ENCODE assay signal across 15 cellular contexts in the genomic region with DNA sequence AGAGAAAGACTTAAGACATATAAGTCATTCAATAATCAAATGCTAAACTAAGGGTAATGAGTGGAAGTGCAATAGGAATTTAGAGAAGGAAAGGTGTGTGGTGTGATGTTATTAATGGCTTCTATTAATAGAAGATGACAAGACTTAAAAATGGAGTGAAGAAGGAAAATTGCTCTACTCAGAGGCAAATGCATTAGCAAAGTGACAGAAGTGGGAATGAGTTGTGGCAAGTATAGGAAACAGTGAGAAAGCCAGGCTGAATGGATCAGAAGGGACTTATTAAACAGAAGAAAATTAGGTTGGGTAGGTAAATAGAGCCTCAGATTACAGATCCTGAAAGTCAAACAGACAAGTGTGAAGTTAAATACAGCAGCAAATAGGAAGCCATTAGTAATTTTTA. TPM values are rescaled to one million over a fixed set of nuclear protein-coding genes. Genes with fewer than 3 reads are reported as not detected.
A peak's percentile ranks its signal among the peaks of the same experiment; 100 is the strongest.
DNase-seq lines count a peak whose midpoint lies in the region; ATAC-seq and TF ChIP-seq lines count a peak whose summit lies in the region.
"Had no signal": no experiment of that assay in that cellular context is flagged by ENCODE, and none has a peak within 500 bp of the region (broad histone marks: within the 10 kb centered on the region; RNA-seq: fewer than 3 reads in every experiment).

No MANE protein-coding gene starts in this region.

- H3F3A ChIP-seq in Loucy (ENCODE audit: low read depth) = no peaks in the 10 kb centered on the region
- no peaks in the 10 kb centered on the region for H3F3A ChIP-seq in neural cell (ENCODE audit: insufficient read depth, low read length, poor library complexity, severe bottlenecking)

- intact Hi-C loops in CD4-positive, alpha-beta T cell (cut with DNase I, micrococcal nuclease) = loop anchor here in 1 of 2 experiments (5.0 kb wide), 1 partner anchor 413 kb away; a partner anchor contains a TSS

- no peak for ATAC-seq in CD4-positive, alpha-beta T cell (ENCODE audit: poor library complexity)
- ATAC-seq: CD8-positive, alpha-beta T cell had no signal

- no peak overlapping the region for H3K27ac ChIP-seq in CD4-positive, alpha-beta T cell (ENCODE audit: low read depth, low read length)
- peak overlapping the region; percentile 48 for H3K27ac ChIP-seq in neural cell (ENCODE audit: low read length)
- H3K27ac ChIP-seq: BLaER1 had no signal

- TF ChIP-seq CTCF in CD4-positive, alpha-beta T cell (IDR thresholded peaks at IDR 0.05) = no peak
- TF ChIP-seq CTCF in Loucy (conservative IDR thresholded peaks at IDR 0.05; ENCODE audit: low read length) (no peak), neural cell (IDR thresholded peaks at IDR 0.05; ENCODE audit: poor library complexity, severe bottlenecking) (no peak), GM13977 (IDR thresholded peaks at IDR 0.05; ENCODE audit: extremely low read depth, insufficient read depth, missing control alignments) (no peak)

- H3K4me3 Mint-ChIP-seq in CD4-positive, alpha-beta T cell = peak overlapping the region; percentile 1
- H3K4me3 Mint-ChIP-seq: CD14-positive monocyte; CD8-positive, alpha-beta T cell; H9 had no signal

- H3K36me3 ChIP-seq in Loucy (ENCODE audit: insufficient read depth, low read length) = peaks cover 14% of the 10 kb centered on the region; the same call in 1 of the 2 replicates
- H3K36me3 ChIP-seq in endocrine pancreas (ENCODE audit: control insufficient read depth, insufficient read depth, low read length) = no peaks in the 10 kb centered on the region
- no peaks in the 10 kb centered on the region for H3K36me3 ChIP-seq in neural cell (ENCODE audit: insufficient read depth, low read length)

- in situ Hi-C loops in GM13977 (cut with MboI; ENCODE audit: low pct_unique_long_range_greater_than_20kb, low sequenced_read_pairs, unreplicated experiment) = no loop called here

- no peaks in the 10 kb centered on the region for H3K9me3 Mint-ChIP-seq in CD4-positive, alpha-beta T cell
- H3K9me3 Mint-ChIP-seq: CD14-positive monocyte; CD8-positive, alpha-beta T cell; H9 had no signal

- CTCF ChIA-PET in CD4-positive, alpha-beta T cell (lab: Charles Lee) = no interaction called here

- H3K4me1 ChIP-seq in Loucy (ENCODE audit: insufficient read depth, low read length, poor library complexity, severe bottlenecking) (peaks cover 52% of the 10 kb centered on the region), endocrine pancreas (ENCODE audit: control insufficient read depth, insufficient read depth, low read length) (peaks cover 26% of the 10 kb centered on the region)

- H3K79me2 ChIP-seq in Loucy (ENCODE audit: insufficient read depth, low read length) = peaks cover 39% of the 10 kb centered on the region
- H3K79me2 ChIP-seq in neural cell (replicated peaks; ENCODE audit: insufficient read depth, low read length) = peaks cover 33% of the 10 kb centered on the region

- no peak overlapping the region for H3K9ac ChIP-seq in Loucy (ENCODE audit: low read depth, low read length, poor library complexity, severe bottlenecking)
- H3K9ac ChIP-seq in endocrine pancreas (ENCODE audit: control insufficient read depth, insufficient read depth, low read length) = no peak overlapping the region
- H3K9ac ChIP-seq in neural cell (ENCODE audit: low read length) = no peak overlapping the region
- H3K9ac ChIP-seq: BLaER1 had no signal

- H3K27ac Mint-ChIP-seq in CD4-positive, alpha-beta T cell = no peak overlapping the region
- H3K27ac Mint-ChIP-seq: CD8-positive, alpha-beta T cell; H9 had no signal

- no peaks in the 10 kb centered on the region for H3K27me3 Mint-ChIP-seq in CD4-positive, alpha-beta T cell

- H3K4me1 Mint-ChIP-seq in CD4-positive, alpha-beta T cell (ENCODE audit: low read depth) = peaks cover 40% of the 10 kb centered on the region

- H3K36me3 Mint-ChIP-seq in CD4-positive, alpha-beta T cell (ENCODE audit: low read depth) = peaks cover 40% of the 10 kb centered on the region

- peak overlapping the region; percentile 50 for H3K4me2 ChIP-seq in Loucy (ENCODE audit: low read depth, low read length, poor library complexity, severe bottlenecking)
- peak overlapping the region; percentile 10 for H3K4me2 ChIP-seq in neural cell (ENCODE audit: low read length)
- H3K4me2 ChIP-seq: BLaER1 had no signal

- TF ChIP-seq RAD21 in neural cell (conservative IDR thresholded peaks at IDR 0.05) = no peak

- H2AFZ ChIP-seq in Loucy (ENCODE audit: low read length) = no peak overlapping the region
- H2AFZ ChIP-seq in neural cell (ENCODE audit: low read depth, low read length) = no peak overlapping the region

- no peaks in the 10 kb centered on the region for H3K27me3 ChIP-seq in CD4-positive, alpha-beta T cell (ENCODE audit: control insufficient read depth, insufficient read depth, low read length)
- H3K27me3 ChIP-seq in Loucy (ENCODE audit: insufficient read depth, low read length, poor library complexity, severe bottlenecking) = no peaks in the 10 kb centered on the region
- H3K27me3 ChIP-seq in endocrine pancreas (ENCODE audit: control insufficient read depth, insufficient read depth, low read length) = no peaks in the 10 kb centered on the region
- H3K27me3 ChIP-seq in neural cell (ENCODE audit: insufficient read depth, low read depth, low read length) = no peaks in the 10 kb centered on the region
- H3K27me3 ChIP-seq: BLaER1 had no signal

- POLR2A ChIA-PET in CD4-positive, alpha-beta T cell (lab: Charles Lee) = no interaction called here

- H3K9me2 ChIP-seq in Loucy (replicated peaks; ENCODE audit: low read depth, low read length) (no peaks in the 10 kb centered on the region), neural cell (ENCODE audit: insufficient read depth, low read length) (no peaks in the 10 kb centered on the region)

- H3K4me3 ChIP-seq in Loucy (ENCODE audit: low read length, poor library complexity, severe bottlenecking) = peak overlapping the region; percentile 36
- peak overlapping the region; percentile 40 for H3K4me3 ChIP-seq in endocrine pancreas (ENCODE audit: control insufficient read depth, insufficient read depth, low read length)
- H3K4me3 ChIP-seq in neural cell (ENCODE audit: low read length) = peak overlapping the region; percentile 1
- H3K4me3 ChIP-seq: BLaER1 had no signal

- peak; percentile 49 for TF ChIP-seq EP300 in neural cell (conservative IDR thresholded peaks at IDR 0.05; ENCODE audit: poor library complexity, severe bottlenecking)

- no peaks in the 10 kb centered on the region for H3K9me3 ChIP-seq in CD4-positive, alpha-beta T cell (ENCODE audit: control insufficient read depth, low read length)
- H3K9me3 ChIP-seq in Loucy (ENCODE audit: insufficient read depth, low read depth, low read length) (no peaks in the 10 kb centered on the region), endocrine pancreas (ENCODE audit: control insufficient read depth, low read length) (no peaks in the 10 kb centered on the region), neural cell (ENCODE audit: low read length) (no peaks in the 10 kb centered on the region)
- H3K9me3 ChIP-seq: BLaER1 had no signal

- H4K20me1 ChIP-seq in Loucy (ENCODE audit: insufficient read depth, low read length, poor library complexity, severe bottlenecking) = peaks cover 4% of the 10 kb centered on the region
- no peaks in the 10 kb centered on the region for H4K20me1 ChIP-seq in neural cell (ENCODE audit: insufficient read depth)

- no peak for DNase-seq in CD4-positive, alpha-beta T cell
- DNase-seq in GM13977 (ENCODE audit: low spot score) (no peak), GM19240 (ENCODE audit: insufficient read length, low spot score) (no peak), middle frontal gyrus (ENCODE audit: extremely low spot score, low spot score) (no peak)
- DNase-seq: 8988T; Calu3; CD8-positive, alpha-beta T cell; DMS79 treated with DMSO at 0.1 percent for 48 hours; H9; IMR-90 had no signal

TF ChIP-seq in neural cell, 6 proteins besides CTCF, POLR2A, EP300 and RAD21:
- TF ChIP-seq, protein P1, sequence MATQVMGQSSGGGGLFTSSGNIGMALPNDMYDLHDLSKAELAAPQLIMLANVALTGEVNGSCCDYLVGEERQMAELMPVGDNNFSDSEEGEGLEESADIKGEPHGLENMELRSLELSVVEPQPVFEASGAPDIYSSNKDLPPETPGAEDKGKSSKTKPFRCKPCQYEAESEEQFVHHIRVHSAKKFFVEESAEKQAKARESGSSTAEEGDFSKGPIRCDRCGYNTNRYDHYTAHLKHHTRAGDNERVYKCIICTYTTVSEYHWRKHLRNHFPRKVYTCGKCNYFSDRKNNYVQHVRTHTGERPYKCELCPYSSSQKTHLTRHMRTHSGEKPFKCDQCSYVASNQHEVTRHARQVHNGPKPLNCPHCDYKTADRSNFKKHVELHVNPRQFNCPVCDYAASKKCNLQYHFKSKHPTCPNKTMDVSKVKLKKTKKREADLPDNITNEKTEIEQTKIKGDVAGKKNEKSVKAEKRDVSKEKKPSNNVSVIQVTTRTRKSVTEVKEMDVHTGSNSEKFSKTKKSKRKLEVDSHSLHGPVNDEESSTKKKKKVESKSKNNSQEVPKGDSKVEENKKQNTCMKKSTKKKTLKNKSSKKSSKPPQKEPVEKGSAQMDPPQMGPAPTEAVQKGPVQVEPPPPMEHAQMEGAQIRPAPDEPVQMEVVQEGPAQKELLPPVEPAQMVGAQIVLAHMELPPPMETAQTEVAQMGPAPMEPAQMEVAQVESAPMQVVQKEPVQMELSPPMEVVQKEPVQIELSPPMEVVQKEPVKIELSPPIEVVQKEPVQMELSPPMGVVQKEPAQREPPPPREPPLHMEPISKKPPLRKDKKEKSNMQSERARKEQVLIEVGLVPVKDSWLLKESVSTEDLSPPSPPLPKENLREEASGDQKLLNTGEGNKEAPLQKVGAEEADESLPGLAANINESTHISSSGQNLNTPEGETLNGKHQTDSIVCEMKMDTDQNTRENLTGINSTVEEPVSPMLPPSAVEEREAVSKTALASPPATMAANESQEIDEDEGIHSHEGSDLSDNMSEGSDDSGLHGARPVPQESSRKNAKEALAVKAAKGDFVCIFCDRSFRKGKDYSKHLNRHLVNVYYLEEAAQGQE (IDR thresholded peaks at IDR 0.05; ENCODE audit: borderline replicate concordance) = peak; percentile 67
- TF ChIP-seq POLR2AphosphoS5 (IDR thresholded peaks at IDR 0.05) (peak; percentile 63), SMC3 (conservative IDR thresholded peaks at IDR 0.05; ENCODE audit: poor library complexity) (no peak)
TF ChIP-seq in neural cell: peak in this region for 2.

RNA-seq across cellular contexts. Expression of a gene that starts 5.7 kb away (rescaled TPM):
- 10 to 100 TPM; 63.8 to 65.2 TPM for total RNA-seq in CD4-positive, alpha-beta T cell
- 119 and 145 TPM in 2 replicates for polyA plus RNA-seq in neural cell
- 185 and 213 TPM in 2 replicates for polyA minus RNA-seq in neural cell

RNA-seq across cellular contexts. Expression of a gene that starts 5.9 kb away (rescaled TPM):
- 1 to 10 TPM; 2.2 to 2.7 TPM for total RNA-seq in CD4-positive, alpha-beta T cell
- 2.8 and 3.7 TPM in 2 replicates for polyA plus RNA-seq in neural cell
- polyA minus RNA-seq in neural cell = 3.9 and 4.7 TPM in 2 replicates
